In the genomic region with DNA sequence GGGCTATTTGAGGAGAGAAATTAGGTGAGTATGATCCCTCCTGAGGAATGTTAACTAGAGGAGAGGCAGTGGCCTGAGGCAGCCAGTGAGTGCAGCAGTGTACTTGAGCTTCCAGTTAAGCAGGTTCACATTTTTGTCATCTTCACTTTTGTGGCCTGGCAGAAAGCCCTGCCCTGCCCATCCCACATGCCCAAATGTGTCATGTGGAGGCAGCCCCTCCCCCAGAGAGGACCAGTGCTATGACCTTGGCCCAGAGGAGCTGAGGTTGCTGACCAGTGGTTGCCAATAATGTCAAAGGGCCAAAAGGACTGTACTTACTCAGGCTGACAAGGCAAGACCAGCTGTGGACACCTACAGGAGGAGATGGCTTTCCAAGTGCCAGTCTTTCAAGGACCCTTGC, we compare ENCODE assay signal across 10 cellular contexts. TPM values are rescaled to one million over a fixed set of nuclear protein-coding genes. Genes with fewer than 3 reads are reported as not detected.
DNase-seq lines count a peak whose midpoint lies in the region; ATAC-seq, FAIRE-seq and TF ChIP-seq lines count a peak whose summit lies in the region.
"Had no signal": no experiment of that assay in that cellular context is flagged by ENCODE, and none has a peak within 500 bp of the region (broad histone marks: within the 10 kb centered on the region; RNA-seq: fewer than 3 reads in every experiment).

No MANE protein-coding gene starts in this region.

- intact Hi-C loops in lower lobe of right lung (cut with DNase I), result no loop called here

- H3K27ac Mint-ChIP-seq in endothelial cell (ENCODE audit: unreplicated experiment), result no peak overlapping the region

- H3K9me3 Mint-ChIP-seq in endothelial cell (ENCODE audit: unreplicated experiment), result no peaks in the 10 kb centered on the region

- no peaks in the 10 kb centered on the region for H3K27me3 ChIP-seq in lower lobe of right lung (ENCODE audit: low read depth)

- H3K36me3 ChIP-seq in lower lobe of right lung, result peaks cover 100% of the 10 kb centered on the region

- TF ChIP-seq CTCF in endothelial cell (IDR thresholded peaks at IDR 0.05; ENCODE audit: unreplicated experiment), result no peak
- TF ChIP-seq CTCF in lower lobe of right lung (IDR thresholded peaks at IDR 0.05), result no peak

- ATAC-seq in lower lobe of right lung, result peak; percentile 83 to 85

- H3K27me3 Mint-ChIP-seq in endothelial cell (ENCODE audit: unreplicated experiment), result peaks cover 3% of the 10 kb centered on the region

- peak; percentile 4 for FAIRE-seq in HTR-8/SVneo (lab: Jason Lieb, UNC)

- H3K9me3 ChIP-seq in lower lobe of right lung, result no peaks in the 10 kb centered on the region

- peak overlapping the region; percentile 40 for H3K4me3 Mint-ChIP-seq in endothelial cell (ENCODE audit: unreplicated experiment)

- no peak overlapping the region for H3K4me3 ChIP-seq in lower lobe of right lung

- peaks cover 30% of the 10 kb centered on the region for H3K4me1 ChIP-seq in lower lobe of right lung

- H3K36me3 Mint-ChIP-seq in endothelial cell (ENCODE audit: low read depth, unreplicated experiment), result peaks cover 69% of the 10 kb centered on the region

- H3K27ac ChIP-seq in lower lobe of right lung, result peak overlapping the region; percentile 59

- DNase-seq in AG08395 (ENCODE audit: low spot score), result peak; percentile 61
- DNase-seq in HTR-8/SVneo (ENCODE audit: insufficient read length, low spot score), result no peak
- no peak for DNase-seq in endothelial cell (ENCODE audit: low spot score)
- peak; percentile 78 for DNase-seq in lower lobe of right lung
- DNase-seq in stimulated activated CD4-positive, alpha-beta T cell treated with anti-CD3 and anti-CD28 coated beads, Interleukin-15, amount 100 ng/mL, for 24 hours, result no peak
- no peak for DNase-seq in activated gamma-delta T cell (lab: John Stamatoyannopoulos, UW)
- no peak for DNase-seq in NCI-H748 (lab: John Stamatoyannopoulos, UW; ENCODE audit: unreplicated experiment)
- no peak for DNase-seq in NCI-H1092 treated with DMSO at 0.1 percent for 48 hours (lab: John Stamatoyannopoulos, UW)
- DNase-seq: COR-L47; effector CD4-positive, alpha-beta T cell had no signal

- H3K4me1 Mint-ChIP-seq in endothelial cell (ENCODE audit: unreplicated experiment), result peaks cover 6% of the 10 kb centered on the region

RNA-seq across cellular contexts. Expression of gene GRK2, which starts 17.6 kb away (rescaled TPM):
- total RNA-seq in endothelial cell (ENCODE audit: unreplicated experiment), result 92.7 TPM
- 101 TPM for total RNA-seq in lower lobe of right lung

RNA-seq across cellular contexts. Expression of gene ANKRD13D, which starts 40.5 kb away (rescaled TPM):
- total RNA-seq in endothelial cell (ENCODE audit: unreplicated experiment) (65.1 TPM), lower lobe of right lung (66.9 TPM)

RNA-seq across cellular contexts. Expression of gene SSH3, which starts 54.7 kb away (rescaled TPM):
- 7.3 TPM for total RNA-seq in endothelial cell (ENCODE audit: unreplicated experiment)
- 37.7 TPM for total RNA-seq in lower lobe of right lung

Comparison
In these comparisons a context has a peak if more than half of its experiments do, and no peak if none do; other contexts are left out.
1. DNase-seq: peak in AG08395 (single experiment) and lower lobe of right lung (single experiment); none in HTR-8/SVneo (single experiment), endothelial cell (single experiment), stimulated activated CD4-positive, alpha-beta T cell treated with anti-CD3 and anti-CD28 coated beads, Interleukin-15, amount 100 ng/mL, for 24 hours (single experiment), activated gamma-delta T cell (single experiment), NCI-H748 (single experiment) and NCI-H1092 treated with DMSO at 0.1 percent for 48 hours (single experiment).